21 cellular contexts compared by ENCODE assay signal in the genomic region with DNA sequence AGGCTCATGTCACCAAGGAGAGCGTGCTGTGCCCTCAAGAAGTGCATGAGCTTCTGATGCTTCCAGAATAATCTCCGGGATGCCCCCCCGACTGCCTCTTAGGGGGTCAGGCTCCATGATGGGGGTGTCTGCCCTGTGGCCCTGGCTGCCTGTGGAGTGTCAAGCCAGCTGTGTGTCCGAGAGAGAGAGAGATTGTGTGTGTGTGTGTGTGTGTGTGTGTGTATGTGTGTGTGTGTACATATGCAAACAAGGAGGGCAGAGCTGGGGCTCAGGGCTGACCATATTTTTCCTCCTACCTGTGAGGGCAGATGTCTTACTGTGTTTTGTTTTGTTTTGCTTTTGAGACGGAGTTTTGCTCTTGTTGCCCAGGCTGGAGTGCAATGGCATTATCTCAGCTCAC. TPM values are rescaled to one million over a fixed set of nuclear protein-coding genes. Genes with fewer than 3 reads are reported as not detected.
DNase-seq lines count a peak whose midpoint lies in the region; ATAC-seq, FAIRE-seq and TF ChIP-seq lines count a peak whose summit lies in the region.
"Had no signal": no experiment of that assay in that cellular context is flagged by ENCODE, and none has a peak within 500 bp of the region (broad histone marks: within the 10 kb centered on the region; RNA-seq: fewer than 3 reads in every experiment).

No MANE protein-coding gene starts in this region.

- no peaks in the 10 kb centered on the region for H3K9me3 ChIP-seq in BLaER1 treated with 17β-estradiol and CSF1 and Interleukin-3, amounts not matched to agents 10 nM and 100 nM (replicated peaks in 1 of 11)
- H3K9me3 ChIP-seq in tibial nerve: no peaks in the 10 kb centered on the region
- H3K9me3 ChIP-seq: left lung had no signal

- H3K36me3 ChIP-seq in BLaER1 treated with 17β-estradiol and CSF1 and Interleukin-3, amounts not matched to agents 10 nM and 100 nM: peaks cover 0 to 9% (median 4%) of the 10 kb centered on the region in 11 experiments; a peak in 12 of 22 replicates
- peaks cover 0 to 26% (median 0%) of the 10 kb centered on the region in 3 donors for H3K36me3 ChIP-seq in tibial nerve
- H3K36me3 ChIP-seq: brain microvascular endothelial cell had no signal

- ATAC-seq in HG03342 (IDR thresholded peaks at IDR 0.05; ENCODE audit: unreplicated experiment): peak; percentile 24
- ATAC-seq: left lung; naive thymus-derived CD4-positive, alpha-beta T cell; Panc1 had no signal

- intact Hi-C loops in activated T-helper 2 cell treated with anti-CD3 and anti-CD28 coated beads, Interferon-gamma antibody, Interleukin-2, Interleukin-4, amounts not matched to agents 10 μg/mL and 5 μg/mL and 100 μg/mL, durations not matched to agents 14 hours and 24 hours and 36 hours (cut with micrococcal nuclease): no loop called here

- TF ChIP-seq CTCF in endothelial cell (IDR thresholded peaks at IDR 0.05; ENCODE audit: unreplicated experiment): no peak
- no peak for TF ChIP-seq CTCF in tibial nerve (IDR thresholded peaks at IDR 0.05)

- 63 to 67% methylated on average over 5 of the region's 5 CpGs for WGBS in tibial nerve, 2 donors

- H3K4me1 ChIP-seq in BLaER1 treated with 17β-estradiol and CSF1 and Interleukin-3, amounts not matched to agents 10 nM and 100 nM: peaks cover 44 to 93% (median 85%) of the 10 kb centered on the region in 10 experiments
- H3K4me1 ChIP-seq in tibial nerve: peaks cover 0 to 6% (median 2%) of the 10 kb centered on the region in 4 donors

- peak overlapping the region in 8 of 11 experiments; percentile 78 to 95 (median 86); a peak in 12 of 22 replicates for H3K4me2 ChIP-seq in BLaER1 treated with 17β-estradiol and CSF1 and Interleukin-3, amounts not matched to agents 10 nM and 100 nM

- peak overlapping the region; percentile 56 for H3K4me3 Mint-ChIP-seq in endothelial cell (ENCODE audit: unreplicated experiment)
- H3K4me3 Mint-ChIP-seq in activated T-helper 2 cell treated with anti-CD3 and anti-CD28 coated beads, Interferon-gamma antibody, Interleukin-2, Interleukin-4, amounts not matched to agents 10 μg/mL and 5 μg/mL and 100 μg/mL, durations not matched to agents 14 hours and 24 hours and 36 hours (ENCODE audit: low read depth): no peak overlapping the region
- H3K4me3 Mint-ChIP-seq: activated naive CD8-positive, alpha-beta T cell treated with anti-CD3 and anti-CD28 coated beads for 36 hours; naive thymus-derived CD4-positive, alpha-beta T cell had no signal

- no peak overlapping the region for H3K4me3 ChIP-seq in BLaER1 treated with 17β-estradiol and CSF1 and Interleukin-3, amounts not matched to agents 10 nM and 100 nM
- no peak overlapping the region for H3K4me3 ChIP-seq in tibial nerve
- H3K4me3 ChIP-seq: left lung had no signal

- H3K27me3 Mint-ChIP-seq in endothelial cell (ENCODE audit: unreplicated experiment): peaks cover 6% of the 10 kb centered on the region
- H3K27me3 Mint-ChIP-seq in activated T-helper 2 cell treated with anti-CD3 and anti-CD28 coated beads, Interferon-gamma antibody, Interleukin-2, Interleukin-4, amounts not matched to agents 10 μg/mL and 5 μg/mL and 100 μg/mL, durations not matched to agents 14 hours and 24 hours and 36 hours (ENCODE audit: low read depth): peaks cover 8% of the 10 kb centered on the region

- H3K27me3 ChIP-seq in BLaER1 treated with 17β-estradiol and CSF1 and Interleukin-3, amounts not matched to agents 10 nM and 100 nM: peaks cover 0 to 16% (median under 1%) of the 10 kb centered on the region in 11 experiments; a peak in 5 of 22 replicates
- no peaks in the 10 kb centered on the region for H3K27me3 ChIP-seq in tibial nerve
- H3K27me3 ChIP-seq: brain microvascular endothelial cell, left lung had no signal

- DNase-seq in GM18507 (ENCODE audit: extremely low spot score, insufficient read length, low read depth) (no peak), endothelial cell (ENCODE audit: low spot score) (no peak), tibial nerve (ENCODE audit: low spot score in 2 of 2) (no peak), HPDE6-E6E7 (ENCODE audit: extremely low spot score) (no peak), LoVo (ENCODE audit: low spot score) (no peak)
- no peak for DNase-seq in activated T-helper 2 cell treated with anti-CD3 and anti-CD28 coated beads, Interferon-gamma antibody, Interleukin-2, Interleukin-4, amounts not matched to agents 10 μg/mL and 5 μg/mL and 100 μg/mL, durations not matched to agents 14 hours and 24 hours and 36 hours (ENCODE audit: low spot score)
- DNase-seq: activated CD4-positive, alpha-beta T cell treated with anti-CD3 and anti-CD28 coated beads, Interleukin-2, amount 50 U/mL, for 1 hour; activated naive CD8-positive, alpha-beta T cell treated with anti-CD3 and anti-CD28 coated beads for 36 hours; activated T-cell treated with anti-CD3 and anti-CD28 coated beads for 4 hours; brain microvascular endothelial cell; HCEC 1CT; naive thymus-derived CD4-positive, alpha-beta T cell; NCI-H187; NCI-H69; stimulated activated CD4-positive, alpha-beta T cell treated with anti-CD3 and anti-CD28 coated beads, Interleukin-4, amount 100 ng/mL, for 1 hour had no signal

- H3K27ac ChIP-seq in BLaER1 treated with 17β-estradiol and CSF1 and Interleukin-3, amounts not matched to agents 10 nM and 100 nM: no peak overlapping the region
- no peak overlapping the region for H3K27ac ChIP-seq in tibial nerve
- H3K27ac ChIP-seq: brain microvascular endothelial cell, left lung had no signal

- H4K20me1 ChIP-seq in BLaER1 treated with 17β-estradiol and CSF1 and Interleukin-3, amounts not matched to agents 10 nM and 100 nM: peaks cover 0 to 26% (median 6%) of the 10 kb centered on the region in 11 experiments; a peak in 11 of 22 replicates

- no peaks in the 10 kb centered on the region for H3K36me3 Mint-ChIP-seq in endothelial cell (ENCODE audit: low read depth, unreplicated experiment)
- peaks cover under 1% of the 10 kb centered on the region for H3K36me3 Mint-ChIP-seq in activated T-helper 2 cell treated with anti-CD3 and anti-CD28 coated beads, Interferon-gamma antibody, Interleukin-2, Interleukin-4, amounts not matched to agents 10 μg/mL and 5 μg/mL and 100 μg/mL, durations not matched to agents 14 hours and 24 hours and 36 hours (ENCODE audit: low read depth)
- H3K36me3 Mint-ChIP-seq: activated naive CD8-positive, alpha-beta T cell treated with anti-CD3 and anti-CD28 coated beads for 36 hours had no signal

- H3K4me1 Mint-ChIP-seq in endothelial cell (ENCODE audit: unreplicated experiment): peaks cover 29% of the 10 kb centered on the region
- peaks cover 20% of the 10 kb centered on the region for H3K4me1 Mint-ChIP-seq in activated T-helper 2 cell treated with anti-CD3 and anti-CD28 coated beads, Interferon-gamma antibody, Interleukin-2, Interleukin-4, amounts not matched to agents 10 μg/mL and 5 μg/mL and 100 μg/mL, durations not matched to agents 14 hours and 24 hours and 36 hours (ENCODE audit: low read depth)

- no peak for TF ChIP-seq POLR2A in tibial nerve (IDR thresholded peaks at IDR 0.05)

- FAIRE-seq in GM18507 (lab: Jason Lieb, UNC): peak; percentile 56
- FAIRE-seq: frontal cortex, TTC549 had no signal

- no peaks in the 10 kb centered on the region for H3K9me3 Mint-ChIP-seq in endothelial cell (ENCODE audit: unreplicated experiment)
- H3K9me3 Mint-ChIP-seq in activated T-helper 2 cell treated with anti-CD3 and anti-CD28 coated beads, Interferon-gamma antibody, Interleukin-2, Interleukin-4, amounts not matched to agents 10 μg/mL and 5 μg/mL and 100 μg/mL, durations not matched to agents 14 hours and 24 hours and 36 hours: no peaks in the 10 kb centered on the region
- H3K9me3 Mint-ChIP-seq: activated naive CD8-positive, alpha-beta T cell treated with anti-CD3 and anti-CD28 coated beads for 36 hours had no signal

- no peak overlapping the region for H3K9ac ChIP-seq in BLaER1 treated with 17β-estradiol and CSF1 and Interleukin-3, amounts not matched to agents 10 nM and 100 nM

- no peak for TF ChIP-seq EP300 in tibial nerve (IDR thresholded peaks at IDR 0.05)

- H3K27ac Mint-ChIP-seq in endothelial cell (ENCODE audit: unreplicated experiment): no peak overlapping the region
- H3K27ac Mint-ChIP-seq in activated T-helper 2 cell treated with anti-CD3 and anti-CD28 coated beads, Interferon-gamma antibody, Interleukin-2, Interleukin-4, amounts not matched to agents 10 μg/mL and 5 μg/mL and 100 μg/mL, durations not matched to agents 14 hours and 24 hours and 36 hours: no peak overlapping the region
- H3K27ac Mint-ChIP-seq: activated naive CD8-positive, alpha-beta T cell treated with anti-CD3 and anti-CD28 coated beads for 36 hours had no signal

RNA-seq across cellular contexts. Expression of a gene that starts 5.6 kb away (rescaled TPM):
- total RNA-seq in endothelial cell (ENCODE audit: unreplicated experiment) (98.5 TPM), tibial nerve (100 to 1,000 TPM in 2 of 4 donors, 10 to 100 TPM in 2; 70.2 to 120 (median 95.3) TPM)
- total RNA-seq in activated T-helper 2 cell treated with anti-CD3 and anti-CD28 coated beads, Interferon-gamma antibody, Interleukin-2, Interleukin-4, amounts not matched to agents 10 μg/mL and 5 μg/mL and 100 μg/mL, durations not matched to agents 14 hours and 24 hours and 36 hours: 0.11 and 0.34 TPM in 2 replicates

Comparison
In these comparisons a context has a peak if more than half of its experiments do, and no peak if none do; other contexts are left out.
1. RNA of a gene that starts 5.6 kb away (total RNA-seq): 70.2 to 120 TPM in tibial nerve and 98.5 TPM in endothelial cell (single experiment); 0.11 to 0.34 TPM in activated T-helper 2 cell treated with anti-CD3 and anti-CD28 coated beads, Interferon-gamma antibody, Interleukin-2, Interleukin-4, amounts not matched to agents 10 μg/mL and 5 μg/mL and 100 μg/mL, durations not matched to agents 14 hours and 24 hours and 36 hours; every median in the first group is over 10 times any median in the second.